Comparison of ENCODE assay signal across 8 cellular contexts in the genomic region with DNA sequence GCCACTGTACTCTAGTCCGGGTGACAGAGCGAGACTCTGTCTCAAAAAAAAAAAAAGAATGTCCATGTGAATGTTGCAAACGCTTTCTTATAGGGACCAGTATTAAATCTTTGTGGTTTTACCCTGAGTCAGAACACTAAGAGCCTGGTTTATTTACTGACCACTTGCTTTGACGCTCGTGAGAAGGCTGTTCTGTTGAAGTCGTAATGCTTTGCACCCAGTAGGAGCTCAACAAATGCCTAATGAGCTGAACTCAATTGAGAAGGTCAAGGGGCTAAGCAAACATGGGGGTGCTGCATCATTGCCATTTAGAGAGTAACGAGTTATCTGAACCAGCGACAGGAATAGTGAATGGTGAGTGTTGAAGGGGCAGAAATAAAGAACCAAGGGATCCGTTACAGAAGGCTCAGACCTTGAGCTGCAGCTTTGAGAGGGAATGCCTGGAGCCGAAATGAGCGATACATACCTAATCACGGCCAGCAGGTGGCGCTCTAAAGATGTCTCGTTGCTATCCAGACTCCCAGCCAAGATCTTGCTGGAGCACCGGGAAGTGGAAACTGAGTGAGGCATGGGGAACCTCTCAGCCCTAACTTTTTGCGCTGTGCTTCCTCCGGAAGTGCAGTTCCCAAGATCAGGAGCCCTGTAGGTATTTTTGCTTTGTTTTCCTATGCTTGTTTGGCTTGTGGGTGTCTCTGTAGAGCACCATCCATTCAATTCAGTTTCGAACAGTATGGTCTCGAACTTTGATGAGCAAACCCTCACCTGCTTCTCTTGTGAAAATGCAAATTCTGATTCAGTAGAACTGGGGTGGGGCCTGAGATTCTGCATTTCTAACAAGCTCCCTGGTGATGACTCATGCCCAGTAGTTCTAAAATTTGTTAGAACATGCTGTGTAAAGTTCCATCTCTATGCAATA. TPM values are rescaled to one million over a fixed set of nuclear protein-coding genes. Genes with fewer than 3 reads are reported as not detected.
DNase-seq lines count a peak whose midpoint lies in the region; ATAC-seq and TF ChIP-seq lines count a peak whose summit lies in the region.

No MANE protein-coding gene starts in this region.

- peak; percentile 99 for ATAC-seq in SK-N-SH treated with all-trans-retinoic acid at 6 μM for 48 hours
- no peak for ATAC-seq in GM18520 (IDR thresholded peaks at IDR 0.05; ENCODE audit: unreplicated experiment)

- in situ Hi-C loops in G401 (cut with HindIII; ENCODE audit: low sequenced_read_pairs): no loop called here

- H3K4me3 Mint-ChIP-seq in glutamatergic neuron (ENCODE audit: unreplicated experiment): no peak overlapping the region

- H3K9me3 Mint-ChIP-seq in glutamatergic neuron (ENCODE audit: unreplicated experiment): no peaks in the 10 kb centered on the region

- TF ChIP-seq CTCF in glutamatergic neuron (IDR thresholded peaks at IDR 0.05; ENCODE audit: partially characterized antibody, unreplicated experiment): peak; percentile 94
- peak; percentile 86 for TF ChIP-seq CTCF in parathyroid adenoma (IDR thresholded peaks at IDR 0.05)
- peak; percentile 79 to 90 (median 87) for TF ChIP-seq CTCF in tibial nerve (IDR thresholded peaks at IDR 0.05)

- H3K36me3 ChIP-seq in parathyroid adenoma (ENCODE audit: control insufficient read depth, insufficient read depth, low read length): no peaks in the 10 kb centered on the region
- no peaks in the 10 kb centered on the region for H3K36me3 ChIP-seq in tibial nerve

- no peaks in the 10 kb centered on the region for H3K36me3 Mint-ChIP-seq in glutamatergic neuron (ENCODE audit: unreplicated experiment)

- no peak overlapping the region for H3K4me2 ChIP-seq in parathyroid adenoma (ENCODE audit: low read length)

- H3K4me1 ChIP-seq in parathyroid adenoma (no peaks in the 10 kb centered on the region), tibial nerve (peaks cover 0 to 10% (median 0%) of the 10 kb centered on the region in 4 donors)

- TF ChIP-seq POLR2A in tibial nerve (IDR thresholded peaks at IDR 0.05): no peak

- H3K9me3 ChIP-seq in parathyroid adenoma (ENCODE audit: control insufficient read depth, low read length) (no peaks in the 10 kb centered on the region), tibial nerve (no peaks in the 10 kb centered on the region)

- DNase-seq in G401 (ENCODE audit: low spot score) (peak; percentile 91), NCI-H1048 (lab: John Stamatoyannopoulos, UW) (peak; percentile 70), glutamatergic neuron (peak; percentile 92), tibial nerve (ENCODE audit: low spot score in 2 of 2) (peak; percentile 77 to 89)
- DNase-seq in activated naive CD4-positive, alpha-beta T cell treated with anti-CD3 and anti-CD28 coated beads, Interleukin-2, amount 50 U/mL, for 16 hours: peak; percentile 73

- H3K27me3 ChIP-seq in parathyroid adenoma (ENCODE audit: control insufficient read depth, insufficient read depth, low read length) (no peaks in the 10 kb centered on the region), tibial nerve (no peaks in the 10 kb centered on the region)

- peak overlapping the region; percentile 59 for H2AFZ ChIP-seq in parathyroid adenoma

- no peak overlapping the region for H3K9ac ChIP-seq in parathyroid adenoma

- H3K4me1 Mint-ChIP-seq in glutamatergic neuron (ENCODE audit: low read depth, unreplicated experiment): no peaks in the 10 kb centered on the region

- TF ChIP-seq EP300 in tibial nerve (IDR thresholded peaks at IDR 0.05): peak in 1 of 2 donors; percentile 48

- H3K27me3 Mint-ChIP-seq in glutamatergic neuron (ENCODE audit: unreplicated experiment): no peaks in the 10 kb centered on the region

- H3K27ac ChIP-seq in parathyroid adenoma (no peak overlapping the region), tibial nerve (no peak overlapping the region)

- H3K79me2 ChIP-seq in parathyroid adenoma: no peaks in the 10 kb centered on the region

- 26 to 27% methylated on average over 19 of the region's 19 CpGs for WGBS in tibial nerve, 2 donors

- H3K4me3 ChIP-seq in parathyroid adenoma (ENCODE audit: low read depth, low read length) (no peak overlapping the region), tibial nerve (no peak overlapping the region)

- no peak overlapping the region for H3K27ac Mint-ChIP-seq in glutamatergic neuron (ENCODE audit: unreplicated experiment)

TF ChIP-seq in SK-N-SH treated with all-trans-retinoic acid at 6 μM for 48 hours, 23 proteins besides CTCF, POLR2A, EP300 and RAD21:
- TF ChIP-seq, protein P1, sequence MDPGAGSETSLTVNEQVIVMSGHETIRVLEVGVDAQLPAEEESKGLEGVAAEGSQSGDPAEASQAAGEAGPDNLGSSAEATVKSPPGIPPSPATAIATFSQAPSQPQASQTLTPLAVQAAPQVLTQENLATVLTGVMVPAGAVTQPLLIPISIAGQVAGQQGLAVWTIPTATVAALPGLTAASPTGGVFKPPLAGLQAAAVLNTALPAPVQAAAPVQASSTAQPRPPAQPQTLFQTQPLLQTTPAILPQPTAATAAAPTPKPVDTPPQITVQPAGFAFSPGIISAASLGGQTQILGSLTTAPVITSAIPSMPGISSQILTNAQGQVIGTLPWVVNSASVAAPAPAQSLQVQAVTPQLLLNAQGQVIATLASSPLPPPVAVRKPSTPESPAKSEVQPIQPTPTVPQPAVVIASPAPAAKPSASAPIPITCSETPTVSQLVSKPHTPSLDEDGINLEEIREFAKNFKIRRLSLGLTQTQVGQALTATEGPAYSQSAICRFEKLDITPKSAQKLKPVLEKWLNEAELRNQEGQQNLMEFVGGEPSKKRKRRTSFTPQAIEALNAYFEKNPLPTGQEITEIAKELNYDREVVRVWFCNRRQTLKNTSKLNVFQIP (CRISPR knock-in tag; IDR thresholded peaks at IDR 0.05; ENCODE audit: borderline replicate concordance, low read depth): no peak
- TF ChIP-seq ZFP3 (CRISPR knock-in tag; IDR thresholded peaks at IDR 0.05) (no peak), ESRRG (CRISPR knock-in tag; IDR thresholded peaks at IDR 0.05) (no peak), TOX (CRISPR knock-in tag; IDR thresholded peaks at IDR 0.05; ENCODE audit: borderline replicate concordance) (no peak), BACH2 (CRISPR knock-in tag; IDR thresholded peaks at IDR 0.05; ENCODE audit: borderline replicate concordance) (no peak), PPARA (CRISPR knock-in tag; IDR thresholded peaks at IDR 0.05; ENCODE audit: borderline replicate concordance) (no peak), RARB (CRISPR knock-in tag; IDR thresholded peaks at IDR 0.05) (no peak)
- TF ChIP-seq, protein P2, sequence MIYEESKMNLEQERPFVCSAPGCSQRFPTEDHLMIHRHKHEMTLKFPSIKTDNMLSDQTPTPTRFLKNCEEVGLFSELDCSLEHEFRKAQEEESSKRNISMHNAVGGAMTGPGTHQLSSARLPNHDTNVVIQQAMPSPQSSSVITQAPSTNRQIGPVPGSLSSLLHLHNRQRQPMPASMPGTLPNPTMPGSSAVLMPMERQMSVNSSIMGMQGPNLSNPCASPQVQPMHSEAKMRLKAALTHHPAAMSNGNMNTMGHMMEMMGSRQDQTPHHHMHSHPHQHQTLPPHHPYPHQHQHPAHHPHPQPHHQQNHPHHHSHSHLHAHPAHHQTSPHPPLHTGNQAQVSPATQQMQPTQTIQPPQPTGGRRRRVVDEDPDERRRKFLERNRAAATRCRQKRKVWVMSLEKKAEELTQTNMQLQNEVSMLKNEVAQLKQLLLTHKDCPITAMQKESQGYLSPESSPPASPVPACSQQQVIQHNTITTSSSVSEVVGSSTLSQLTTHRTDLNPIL (CRISPR knock-in tag; IDR thresholded peaks at IDR 0.05; ENCODE audit: low read depth): no peak

RNA-seq across cellular contexts. Expression of a gene that starts 12.6 kb away (rescaled TPM):
- 0.03 TPM in 1 of 2 replicates, not detected in the other for total RNA-seq in G401 (2014; rRNA removed; shearing (Covaris generic))
- total RNA-seq in glutamatergic neuron (ENCODE audit: unreplicated experiment): not detected
- under 1 TPM in 1 of 4 donors, not detected in 3; 0.59 TPM for total RNA-seq in tibial nerve

RNA-seq across cellular contexts. Expression of a gene that starts 25.5 kb away (rescaled TPM):
- total RNA-seq in G401 (2014; rRNA removed; shearing (Covaris generic)): 22.3 and 33.4 TPM in 2 replicates
- 51.7 TPM for total RNA-seq in glutamatergic neuron (ENCODE audit: unreplicated experiment)
- 100 to 1,000 TPM in 1 of 4 donors, 10 to 100 TPM in 3; 63.6 to 102 (median 84.1) TPM for total RNA-seq in tibial nerve

RNA-seq across cellular contexts. Expression of a gene that starts 27.2 kb away (rescaled TPM):
- total RNA-seq in G401 (2014; rRNA removed; shearing (Covaris generic)): 3,963 and 5,110 TPM in 2 replicates
- 941 TPM for total RNA-seq in glutamatergic neuron (ENCODE audit: unreplicated experiment)
- total RNA-seq in tibial nerve: 1,000 to 10,000 TPM; 2,635 to 3,277 (median 2,694) TPM
